ENCODE assay signal across 14 cellular contexts in the genomic region with DNA sequence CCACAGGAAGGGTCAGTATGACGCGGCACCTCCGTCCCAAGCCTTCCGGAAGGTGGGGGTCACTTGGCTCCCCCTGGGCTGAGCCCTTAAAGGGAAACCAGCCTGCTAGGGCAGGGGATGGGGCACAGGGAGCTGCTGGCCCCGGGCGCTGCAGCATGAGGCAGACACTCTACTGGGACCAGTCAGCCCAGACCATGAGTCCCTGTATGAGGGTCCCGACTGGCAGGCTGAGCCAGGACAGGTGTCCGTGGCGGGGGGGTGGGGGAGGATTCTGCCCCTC. TPM values are rescaled to one million over a fixed set of nuclear protein-coding genes. Genes with fewer than 3 reads are reported as not detected.
DNase-seq lines count a peak whose midpoint lies in the region; ATAC-seq lines count a peak whose summit lies in the region.
"Had no signal": no experiment of that assay in that cellular context is flagged by ENCODE, and none has a peak within 500 bp of the region (broad histone marks: within the 10 kb centered on the region; RNA-seq: fewer than 3 reads in every experiment).

No MANE protein-coding gene starts in this region.

- DNase-seq in Right ventricle myocardium inferior (ENCODE audit: missing footprints) (no peak), cardiac septum (ENCODE audit: low spot score) (no peak), left cardiac atrium (peak; percentile 57), lung microvascular endothelial cell (ENCODE audit: low read depth in 2 of 2) (peak; percentile 54 to 59), anterior cingulate cortex (lab: John Stamatoyannopoulos, UW) (no peak), COLO829 (ENCODE audit: low spot score) (no peak)
- DNase-seq: cerebellar nuclear complex, esophagus squamous epithelium, foreskin keratinocyte, SHP77 treated with DMSO at 0.1 percent for 48 hours had no signal

- intact Hi-C loops in Right ventricle myocardium inferior (cut with DNase I) (loop anchor here (1.0 kb wide), 1 partner anchor 84 kb away; no protein-coding TSS in a partner anchor), cardiac septum (cut with DNase I) (loop anchor here (1.0 kb wide), 1 partner anchor 84 kb away; no protein-coding TSS in a partner anchor), left cardiac atrium (cut with DNase I) (loop anchor here (1.0 to 5.0 kb wide), 2 partner anchors 84 to 85 kb away; no protein-coding TSS in a partner anchor)

- ATAC-seq in Right ventricle myocardium inferior (peak; percentile 6), left cardiac atrium (peak; percentile 14 to 21), GM19395 (IDR thresholded peaks at IDR 0.05; ENCODE audit: unreplicated experiment) (no peak)

- H3K27ac ChIP-seq in temporal lobe (ENCODE audit: low read depth, low read length): peak overlapping the region; percentile 36
- H3K27ac ChIP-seq: foreskin keratinocyte, PC-9, upper lobe of left lung had no signal

RNA-seq across cellular contexts. Expression of a gene that starts 43.4 kb away (rescaled TPM):
- 23.9 TPM for total RNA-seq in Right ventricle myocardium inferior
- 20.6 TPM for total RNA-seq in cardiac septum
- total RNA-seq in left cardiac atrium: 10 to 100 TPM; 23.1 to 25.3 TPM
- total RNA-seq in lung microvascular endothelial cell: 6.1 and 8.7 TPM in 2 replicates
- 9.1 TPM for total RNA-seq in temporal lobe

Comparison
In these comparisons a context has a peak if more than half of its experiments do, and no peak if none do; other contexts are left out.
1. DNase-seq: peak in left cardiac atrium (single experiment) and lung microvascular endothelial cell (2 of 2); none in Right ventricle myocardium inferior (single experiment), cardiac septum (single experiment), anterior cingulate cortex (0 of 58) and COLO829 (single experiment).